Comparison of ENCODE assay signal across 8 cellular contexts in genomic region chr1:156860639-156861423, GRCh38. TPM values are rescaled to one million over a fixed set of nuclear protein-coding genes. Genes with fewer than 3 reads are reported as not detected.
DNase-seq lines count a peak whose midpoint lies in the region; ATAC-seq and TF ChIP-seq lines count a peak whose summit lies in the region.

Gene NTRK1, plus strand, starts transcription at chr1:156860865. Its CDS starts 70 bp downstream, at chr1:156860935.

- H3K27ac ChIP-seq in CD4-positive, CD25-positive, alpha-beta regulatory T cell (ENCODE audit: insufficient read depth, low read length, poor library complexity, severe bottlenecking) = no peak within 1 kb of the TSS
- no peak within 1 kb of the TSS for H3K27ac ChIP-seq in cardiac muscle cell

- peak within 1 kb of the TSS; percentile 70 to 89 (median 84) for H3K4me3 Mint-ChIP-seq in CD4-positive, CD25-positive, alpha-beta regulatory T cell

- peak; percentile 75 to 76 for ATAC-seq in CD4-positive, CD25-positive, alpha-beta regulatory T cell (ENCODE audit: low read depth in 2 of 2)
- ATAC-seq in HG02798 (IDR thresholded peaks at IDR 0.05; ENCODE audit: poor library complexity, unreplicated experiment) (peak; percentile 41), GM19035 (IDR thresholded peaks at IDR 0.05; ENCODE audit: unreplicated experiment) (no peak)

- no peaks in the 10 kb centered on the region for H3K36me3 ChIP-seq in CD4-positive, CD25-positive, alpha-beta regulatory T cell (ENCODE audit: control insufficient read depth, insufficient read depth, low read length)
- H3K36me3 ChIP-seq in cardiac muscle cell = no peaks in the 10 kb centered on the region

- H3K27me3 ChIP-seq in CD4-positive, CD25-positive, alpha-beta regulatory T cell (ENCODE audit: control insufficient read depth, insufficient read depth, low read length) = peaks cover 13% of the 10 kb centered on the region
- peaks cover 51% of the 10 kb centered on the region for H3K27me3 ChIP-seq in cardiac muscle cell

- no peak for TF ChIP-seq CTCF in cardiac muscle cell (IDR thresholded peaks at IDR 0.05; ENCODE audit: low read depth, low read length)
- TF ChIP-seq CTCF in retinal pigment epithelial cell (conservative IDR thresholded peaks at IDR 0.05; ENCODE audit: low read depth, low read length) = no peak

- no peaks in the 10 kb centered on the region for H3K9me3 Mint-ChIP-seq in CD4-positive, CD25-positive, alpha-beta regulatory T cell

- peaks cover 56% of the 10 kb centered on the region for H3K27me3 Mint-ChIP-seq in CD4-positive, CD25-positive, alpha-beta regulatory T cell

- H3K4me1 ChIP-seq in CD4-positive, CD25-positive, alpha-beta regulatory T cell (ENCODE audit: control insufficient read depth, insufficient read depth, low read length, poor library complexity, severe bottlenecking) = peaks cover 35% of the 10 kb centered on the region
- peaks cover 13% of the 10 kb centered on the region for H3K4me1 ChIP-seq in cardiac muscle cell (ENCODE audit: low read depth)

- H3K9me3 ChIP-seq in CD4-positive, CD25-positive, alpha-beta regulatory T cell (ENCODE audit: control insufficient read depth in 2 of 2, low read length in 2 of 2) = no peaks in the 10 kb centered on the region
- no peaks in the 10 kb centered on the region for H3K9me3 ChIP-seq in cardiac muscle cell (ENCODE audit: low read depth)

- no peaks in the 10 kb centered on the region for H3K36me3 Mint-ChIP-seq in CD4-positive, CD25-positive, alpha-beta regulatory T cell

- peaks cover 8 to 36% (median 11%) of the 10 kb centered on the region in 4 donors for H3K4me1 Mint-ChIP-seq in CD4-positive, CD25-positive, alpha-beta regulatory T cell

- DNase-seq in CD4-positive, CD25-positive, alpha-beta regulatory T cell = peak; percentile 42 to 74 (median 54)
- DNase-seq in SHP77 (lab: John Stamatoyannopoulos, UW) (peak; percentile 84 to 86), activated gamma-delta T cell (lab: John Stamatoyannopoulos, UW) (peak; percentile 36), cardiac muscle cell (ENCODE audit: low read depth in 1 of 2, low spot score in 1 of 2) (peak; percentile 36 to 55), retinal pigment epithelial cell (ENCODE audit: low read depth) (no peak), 8988T (no peak)

- H3K27ac Mint-ChIP-seq in CD4-positive, CD25-positive, alpha-beta regulatory T cell = peak within 1 kb of the TSS in 1 of 3 donors; percentile 70

- H3K4me3 ChIP-seq in CD4-positive, CD25-positive, alpha-beta regulatory T cell (ENCODE audit: low read depth, low read length) = peak within 1 kb of the TSS; percentile 64
- H3K4me3 ChIP-seq in cardiac muscle cell = peak within 1 kb of the TSS; percentile 17
- peak within 1 kb of the TSS; percentile 37 for H3K4me3 ChIP-seq in retinal pigment epithelial cell (ENCODE audit: low read length)

RNA-seq across cellular contexts. Expression of gene NTRK1, which starts in this region (rescaled TPM):
- 0.91 TPM for total RNA-seq in CD4-positive, CD25-positive, alpha-beta regulatory T cell
- polyA plus RNA-seq in CD4-positive, CD25-positive, alpha-beta regulatory T cell = under 1 TPM in 3 of 4 donors, not detected in 1; 0.06 to 0.44 (median 0.10) TPM
- total RNA-seq in cardiac muscle cell = 3.6 and 3.8 TPM in 2 replicates
- 2.4 and 3.9 TPM in 2 replicates for polyA plus RNA-seq in cardiac muscle cell

Comparison
In these comparisons a context has a peak if more than half of its experiments do, and no peak if none do; other contexts are left out.
1. Peak in DNase-seq, ATAC-seq and H3K4me3 ChIP-seq in CD4-positive, CD25-positive, alpha-beta regulatory T cell; RNA of the gene not detected or under 1 TPM.
2. DNase-seq: peak in SHP77 (2 of 2), activated gamma-delta T cell (single experiment) and cardiac muscle cell (2 of 2); none in retinal pigment epithelial cell (single experiment) and 8988T (single experiment).
3. Peak in every context shown above with its lines, with median percentiles within 50 percentile points of each other: H3K4me3 ChIP-seq.